20 cellular contexts compared by ENCODE assay signal in the genomic region with DNA sequence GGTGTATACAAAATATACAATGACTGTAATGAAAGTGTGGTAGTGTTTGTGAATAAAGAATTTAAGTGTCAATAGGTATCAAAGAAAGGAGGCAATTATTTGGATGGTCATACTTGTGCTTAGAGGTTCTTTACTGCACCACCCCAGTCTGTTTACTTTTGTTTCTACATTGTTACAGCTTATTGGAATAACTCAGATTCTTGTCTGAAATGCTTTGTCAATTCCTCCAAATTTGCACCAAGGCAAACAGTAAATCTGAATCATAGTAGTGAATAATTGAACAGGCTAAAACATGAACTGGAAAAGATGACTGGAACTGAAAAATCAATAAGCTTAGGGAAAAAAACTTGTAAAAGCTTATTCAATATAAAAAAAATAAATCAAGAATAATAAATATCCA.
DNase-seq lines count a peak whose midpoint lies in the region; ATAC-seq, FAIRE-seq and TF ChIP-seq lines count a peak whose summit lies in the region.
"Had no signal": no experiment of that assay in that cellular context is flagged by ENCODE, and none has a peak within 500 bp of the region (broad histone marks: within the 10 kb centered on the region; RNA-seq: fewer than 3 reads in every experiment).

No MANE protein-coding gene starts in this region.

- TF ChIP-seq CTCF in bronchial epithelial cell (IDR thresholded peaks at IDR 0.05; ENCODE audit: insufficient read depth, low read length, severe bottlenecking) (no peak), vagina (IDR thresholded peaks at IDR 0.05) (no peak)

- H3K36me3 ChIP-seq in bronchial epithelial cell (ENCODE audit: control insufficient read depth, insufficient read depth, low read length) (no peaks in the 10 kb centered on the region), vagina (no peaks in the 10 kb centered on the region)
- H3K36me3 ChIP-seq: MG63 had no signal

- no peaks in the 10 kb centered on the region for H3K27me3 Mint-ChIP-seq in activated T-cell treated with anti-CD3 and anti-CD28 coated beads, Interleukin-2, amount 50 U/mL, for 72 hours (ENCODE audit: low read depth)
- H3K27me3 Mint-ChIP-seq in activated T-cell treated with anti-CD3 and anti-CD28 coated beads, Interleukin-2, amount 50 U/mL, for 24 hours: no peaks in the 10 kb centered on the region
- H3K27me3 Mint-ChIP-seq: B cell had no signal

- ATAC-seq in activated T-cell treated with anti-CD3 and anti-CD28 coated beads, Interleukin-2, amount 50 U/mL, for 72 hours (replicated peaks in 1 of 2): peak in 1 of 2 donors; percentile 21
- ATAC-seq in HG03442 (IDR thresholded peaks at IDR 0.05; ENCODE audit: unreplicated experiment): no peak
- no peak for ATAC-seq in left ventricle myocardium superior
- ATAC-seq: GM23338 had no signal

- intact Hi-C loops in vagina (cut with DNase I): no loop called here
- intact Hi-C loops in left ventricle myocardium superior (cut with micrococcal nuclease): no loop called here

- no peaks in the 10 kb centered on the region for H3K9me3 Mint-ChIP-seq in activated T-cell treated with anti-CD3 and anti-CD28 coated beads, Interleukin-2, amount 50 U/mL, for 72 hours
- no peaks in the 10 kb centered on the region for H3K9me3 Mint-ChIP-seq in activated T-cell treated with anti-CD3 and anti-CD28 coated beads, Interleukin-2, amount 50 U/mL, for 24 hours
- H3K9me3 Mint-ChIP-seq: GM23338 had no signal

- peaks cover 8% of the 10 kb centered on the region for H3K4me1 ChIP-seq in vagina

- H3K4me3 Mint-ChIP-seq in activated T-cell treated with anti-CD3 and anti-CD28 coated beads, Interleukin-2, amount 50 U/mL, for 72 hours: no peak overlapping the region
- no peak overlapping the region for H3K4me3 Mint-ChIP-seq in activated T-cell treated with anti-CD3 and anti-CD28 coated beads, Interleukin-2, amount 50 U/mL, for 24 hours
- H3K4me3 Mint-ChIP-seq: B cell, GM23338 had no signal

- H3K27ac ChIP-seq in vagina: no peak overlapping the region
- H3K27ac ChIP-seq: 22Rv1 had no signal

- no peak for TF ChIP-seq POLR2A in vagina (IDR thresholded peaks at IDR 0.05)

- FAIRE-seq in bronchial epithelial cell (lab: Jason Lieb, UNC): no peak
- FAIRE-seq: RCC 7860 had no signal

- no peaks in the 10 kb centered on the region for H3K27me3 ChIP-seq in bronchial epithelial cell (ENCODE audit: control insufficient read depth, insufficient read depth, low read length)
- no peaks in the 10 kb centered on the region for H3K27me3 ChIP-seq in vagina
- H3K27me3 ChIP-seq: MG63 had no signal

- H3K4me3 ChIP-seq in bronchial epithelial cell (ENCODE audit: low read depth, low read length) (no peak overlapping the region), vagina (no peak overlapping the region)
- H3K4me3 ChIP-seq: GM23338, MG63 had no signal

- no peaks in the 10 kb centered on the region for H3K36me3 Mint-ChIP-seq in activated T-cell treated with anti-CD3 and anti-CD28 coated beads, Interleukin-2, amount 50 U/mL, for 72 hours (ENCODE audit: insufficient read depth in 2 of 2)
- peaks cover 3% of the 10 kb centered on the region for H3K36me3 Mint-ChIP-seq in activated T-cell treated with anti-CD3 and anti-CD28 coated beads, Interleukin-2, amount 50 U/mL, for 24 hours (ENCODE audit: low read depth)

- H3K9me3 ChIP-seq in vagina: no peaks in the 10 kb centered on the region
- H3K9me3 ChIP-seq: MG63 had no signal

- DNase-seq in activated T-cell treated with anti-CD3 and anti-CD28 coated beads, Interleukin-2, amount 50 U/mL, for 72 hours: no peak
- no peak for DNase-seq in activated T-cell treated with anti-CD3 and anti-CD28 coated beads, Interleukin-2, amount 50 U/mL, for 24 hours
- DNase-seq in bronchial epithelial cell (ENCODE audit: low read depth): peak; percentile 95
- peak; percentile 52 for DNase-seq in iris pigment epithelial cell (ENCODE audit: low read depth)
- DNase-seq in NCI-H128 (lab: John Stamatoyannopoulos, UW; ENCODE audit: unreplicated experiment): no peak
- DNase-seq in vagina (ENCODE audit: extremely low spot score in 2 of 2): no peak
- no peak for DNase-seq in left ventricle myocardium superior
- DNase-seq: GF-D8, HCEC 1CT, Kasumi-1, MG63, NCI-H1048, NCI-H1436 treated with DMSO at 0.1 percent for 48 hours, NCI-H2029 treated with DMSO at 0.1 percent for 48 hours, SHP77 had no signal

- peak overlapping the region; percentile 73 for H3K27ac Mint-ChIP-seq in activated T-cell treated with anti-CD3 and anti-CD28 coated beads, Interleukin-2, amount 50 U/mL, for 72 hours
- no peak overlapping the region for H3K27ac Mint-ChIP-seq in activated T-cell treated with anti-CD3 and anti-CD28 coated beads, Interleukin-2, amount 50 U/mL, for 24 hours
- H3K27ac Mint-ChIP-seq: B cell, GM23338 had no signal

- H3K4me1 Mint-ChIP-seq in activated T-cell treated with anti-CD3 and anti-CD28 coated beads, Interleukin-2, amount 50 U/mL, for 72 hours (ENCODE audit: low read depth): no peaks in the 10 kb centered on the region
- peaks cover 7% of the 10 kb centered on the region for H3K4me1 Mint-ChIP-seq in activated T-cell treated with anti-CD3 and anti-CD28 coated beads, Interleukin-2, amount 50 U/mL, for 24 hours (ENCODE audit: low read depth)
- H3K4me1 Mint-ChIP-seq: B cell had no signal

Comparison
In these comparisons a context has a peak if more than half of its experiments do, and no peak if none do; other contexts are left out.
1. DNase-seq: peak in bronchial epithelial cell (single experiment) and iris pigment epithelial cell (single experiment); none in activated T-cell treated with anti-CD3 and anti-CD28 coated beads, Interleukin-2, amount 50 U/mL, for 72 hours (0 of 2), activated T-cell treated with anti-CD3 and anti-CD28 coated beads, Interleukin-2, amount 50 U/mL, for 24 hours (single experiment), NCI-H128 (single experiment), vagina (0 of 2) and left ventricle myocardium superior (single experiment).